37 cellular contexts compared by ENCODE assay signal in the genomic region with DNA sequence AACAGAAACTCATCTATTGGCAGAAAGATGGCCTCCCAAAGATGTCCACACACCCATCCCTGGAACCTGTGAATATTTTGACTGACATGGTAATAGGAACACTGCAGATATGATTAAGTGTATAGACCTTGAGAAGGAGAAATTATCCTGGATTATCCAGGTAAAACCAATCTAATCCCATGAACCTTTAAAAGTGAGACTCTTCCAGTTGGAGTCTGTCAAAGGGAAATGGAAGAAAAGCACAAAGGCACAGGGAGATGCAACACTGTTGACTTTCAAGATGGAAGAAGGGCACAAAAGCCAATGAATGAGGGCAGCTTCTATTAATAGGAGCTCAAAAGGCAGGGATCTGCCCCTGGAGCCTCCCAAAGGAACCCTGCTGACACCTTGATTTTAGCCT.
"Had no signal": no experiment of that assay in that cellular context is flagged by ENCODE, and none has a peak within 500 bp of the region (broad histone marks: within the 10 kb centered on the region; RNA-seq: fewer than 3 reads in every experiment).

No MANE protein-coding gene starts in this region.

- DNase-seq: activated CD4-positive, alpha-beta memory T cell treated with anti-CD3 and anti-CD28 coated beads, Interleukin-2, amount 10 ng/mL, durations not matched to agents 7 days and 5 days; activated CD4-positive, alpha-beta T cell treated with anti-CD3 and anti-CD28 coated beads for 1 hour; activated CD4-positive, alpha-beta T cell treated with anti-CD3 and anti-CD28 coated beads for 36 hours; activated CD4-positive, alpha-beta T cell treated with anti-CD3 and anti-CD28 coated beads for 48 hours; activated CD4-positive, alpha-beta T cell treated with anti-CD3 and anti-CD28 coated beads, Interleukin-2, amount 10 ng/mL, durations not matched to agents 7 days and 5 days; activated CD4-positive, alpha-beta T cell treated with anti-CD3 and anti-CD28 coated beads, Interleukin-2, amount 50 U/mL, for 48 hours; activated CD4-positive, CD25-positive, alpha-beta regulatory T cell; activated CD8-positive, alpha-beta memory T cell treated with anti-CD3 and anti-CD28 coated beads for 24 hours; activated CD8-positive, alpha-beta memory T cell treated with anti-CD3 and anti-CD28 coated beads, Interleukin-2, amount 10 ng/mL, durations not matched to agents 7 days and 5 days; activated CD8-positive, alpha-beta memory T cell treated with anti-CD3 and anti-CD28 coated beads, Interleukin-2, amount 50 U/mL, for 48 hours; activated CD8-positive, alpha-beta T cell treated with anti-CD3 and anti-CD28 coated beads, Interleukin-2, amount 10 ng/mL, durations not matched to agents 7 days and 5 days; activated effector memory CD4-positive, alpha-beta T cell treated with Interleukin-2 at 50 U/mL for 16 hours; activated gamma-delta T cell; activated naive CD4-positive, alpha-beta T cell treated with anti-CD3 and anti-CD28 coated beads, Interleukin-2, amount 10 ng/mL, durations not matched to agents 7 days and 5 days; activated naive CD4-positive, alpha-beta T cell treated with Interleukin-2 at 50 U/mL for 16 hours; activated naive CD8-positive, alpha-beta T cell treated with anti-CD3 and anti-CD28 coated beads, Interleukin-2, amount 10 ng/mL, durations not matched to agents 7 days and 5 days; activated naive CD8-positive, alpha-beta T cell treated with anti-CD3 and anti-CD28 coated beads, Interleukin-2, amount 50 U/mL, for 24 hours; activated T-cell treated with anti-CD3 and anti-CD28 coated beads, Interleukin-2, amount 50 U/mL, for 24 hours; activated T-cell treated with anti-CD3 and anti-CD28 coated beads, Interleukin-2, amount 50 U/mL, for 48 hours; amygdala; anterior cingulate cortex; body of pancreas; brain microvascular endothelial cell; central memory CD4-positive, alpha-beta T cell; T-helper 2 cell; T-helper 9 cell; WERI-Rb-1 had no signal

- H3K4me3 Mint-ChIP-seq: activated CD4-positive, alpha-beta memory T cell treated with anti-CD3 and anti-CD28 coated beads, Interleukin-2, amount 10 ng/mL, durations not matched to agents 7 days and 5 days; activated CD4-positive, alpha-beta T cell treated with anti-CD3 and anti-CD28 coated beads for 36 hours; activated CD4-positive, alpha-beta T cell treated with anti-CD3 and anti-CD28 coated beads, Interleukin-2, amount 10 ng/mL, durations not matched to agents 7 days and 5 days; activated CD8-positive, alpha-beta memory T cell treated with anti-CD3 and anti-CD28 coated beads, Interleukin-2, amount 10 ng/mL, durations not matched to agents 7 days and 5 days; activated CD8-positive, alpha-beta T cell treated with anti-CD3 and anti-CD28 coated beads, Interleukin-2, amount 10 ng/mL, durations not matched to agents 7 days and 5 days; activated naive CD4-positive, alpha-beta T cell treated with anti-CD3 and anti-CD28 coated beads, Interleukin-2, amount 10 ng/mL, durations not matched to agents 7 days and 5 days; activated naive CD4-positive, alpha-beta T cell treated with anti-CD3 and anti-CD28 coated beads, Interleukin-2, amount 50 U/mL, for 24 hours; activated naive CD8-positive, alpha-beta T cell; activated naive CD8-positive, alpha-beta T cell treated with anti-CD3 and anti-CD28 coated beads, Interleukin-2, amount 10 ng/mL, durations not matched to agents 7 days and 5 days; activated naive CD8-positive, alpha-beta T cell treated with anti-CD3 and anti-CD28 coated beads, Interleukin-2, amount 50 U/mL, for 24 hours; activated T-cell treated with anti-CD3 and anti-CD28 coated beads, Interleukin-2, amount 50 U/mL, for 24 hours; T-helper 1 cell treated with Interleukin-12 subunit alpha and Interleukin-12 subunit beta and Interleukin-4 antibody, amounts not matched to agents 30 μg/mL and 1 μg/mL, for 36 hours; T-helper 2 cell treated with Interferon-gamma antibody and Interleukin-4, amounts not matched to agents 5 μg/mL and 100 μg/mL, for 36 hours; WTC11 had no signal

- FAIRE-seq: TTC549 had no signal

- H3K36me3 ChIP-seq: ascending aorta, brain microvascular endothelial cell, breast epithelium, WERI-Rb-1 had no signal

- H3K27ac ChIP-seq: ascending aorta, body of pancreas, brain microvascular endothelial cell, breast epithelium, WERI-Rb-1 had no signal

- H3K27ac Mint-ChIP-seq: activated CD4-positive, alpha-beta memory T cell treated with anti-CD3 and anti-CD28 coated beads, Interleukin-2, amount 10 ng/mL, durations not matched to agents 7 days and 5 days; activated CD4-positive, alpha-beta T cell treated with anti-CD3 and anti-CD28 coated beads for 36 hours; activated CD4-positive, alpha-beta T cell treated with anti-CD3 and anti-CD28 coated beads, Interleukin-2, amount 10 ng/mL, durations not matched to agents 7 days and 5 days; activated CD8-positive, alpha-beta memory T cell treated with anti-CD3 and anti-CD28 coated beads, Interleukin-2, amount 10 ng/mL, durations not matched to agents 7 days and 5 days; activated CD8-positive, alpha-beta T cell treated with anti-CD3 and anti-CD28 coated beads, Interleukin-2, amount 10 ng/mL, durations not matched to agents 7 days and 5 days; activated naive CD4-positive, alpha-beta T cell treated with anti-CD3 and anti-CD28 coated beads, Interleukin-2, amount 10 ng/mL, durations not matched to agents 7 days and 5 days; activated naive CD4-positive, alpha-beta T cell treated with anti-CD3 and anti-CD28 coated beads, Interleukin-2, amount 50 U/mL, for 24 hours; activated naive CD8-positive, alpha-beta T cell; activated naive CD8-positive, alpha-beta T cell treated with anti-CD3 and anti-CD28 coated beads, Interleukin-2, amount 10 ng/mL, durations not matched to agents 7 days and 5 days; activated naive CD8-positive, alpha-beta T cell treated with anti-CD3 and anti-CD28 coated beads, Interleukin-2, amount 50 U/mL, for 24 hours; activated T-cell treated with anti-CD3 and anti-CD28 coated beads, Interleukin-2, amount 50 U/mL, for 24 hours; activated T-helper 2 cell treated with anti-CD3 and anti-CD28 coated beads, Interferon-gamma antibody, Interleukin-2, Interleukin-4, amounts not matched to agents 10 μg/mL and 5 μg/mL and 100 μg/mL, durations not matched to agents 14 hours and 24 hours and 36 hours; T-helper 1 cell treated with Interleukin-12 subunit alpha and Interleukin-12 subunit beta and Interleukin-4 antibody, amounts not matched to agents 30 μg/mL and 1 μg/mL, for 36 hours; T-helper 2 cell treated with Interferon-gamma antibody and Interleukin-4, amounts not matched to agents 5 μg/mL and 100 μg/mL, for 36 hours; WTC11 had no signal

- H3K9me3 ChIP-seq: ascending aorta, body of pancreas, breast epithelium had no signal

- H3K4me3 ChIP-seq: ascending aorta, body of pancreas, breast epithelium had no signal

- H3K4me1 Mint-ChIP-seq: activated CD4-positive, alpha-beta memory T cell treated with anti-CD3 and anti-CD28 coated beads, Interleukin-2, amount 10 ng/mL, durations not matched to agents 7 days and 5 days; activated CD4-positive, alpha-beta T cell treated with anti-CD3 and anti-CD28 coated beads for 36 hours; activated CD4-positive, alpha-beta T cell treated with anti-CD3 and anti-CD28 coated beads, Interleukin-2, amount 10 ng/mL, durations not matched to agents 7 days and 5 days; activated CD8-positive, alpha-beta memory T cell treated with anti-CD3 and anti-CD28 coated beads, Interleukin-2, amount 10 ng/mL, durations not matched to agents 7 days and 5 days; activated naive CD4-positive, alpha-beta T cell treated with anti-CD3 and anti-CD28 coated beads, Interleukin-2, amount 10 ng/mL, durations not matched to agents 7 days and 5 days; activated naive CD4-positive, alpha-beta T cell treated with anti-CD3 and anti-CD28 coated beads, Interleukin-2, amount 50 U/mL, for 24 hours; activated naive CD8-positive, alpha-beta T cell treated with anti-CD3 and anti-CD28 coated beads, Interleukin-2, amount 10 ng/mL, durations not matched to agents 7 days and 5 days; activated naive CD8-positive, alpha-beta T cell treated with anti-CD3 and anti-CD28 coated beads, Interleukin-2, amount 50 U/mL, for 24 hours had no signal

- H3K27me3 Mint-ChIP-seq: activated CD4-positive, alpha-beta memory T cell treated with anti-CD3 and anti-CD28 coated beads, Interleukin-2, amount 10 ng/mL, durations not matched to agents 7 days and 5 days; activated naive CD4-positive, alpha-beta T cell treated with anti-CD3 and anti-CD28 coated beads, Interleukin-2, amount 10 ng/mL, durations not matched to agents 7 days and 5 days; activated naive CD4-positive, alpha-beta T cell treated with anti-CD3 and anti-CD28 coated beads, Interleukin-2, amount 50 U/mL, for 24 hours; activated naive CD8-positive, alpha-beta T cell treated with anti-CD3 and anti-CD28 coated beads, Interleukin-2, amount 10 ng/mL, durations not matched to agents 7 days and 5 days had no signal

- H3K4me1 ChIP-seq: body of pancreas, breast epithelium had no signal

- H3K9me3 Mint-ChIP-seq: activated CD4-positive, alpha-beta T cell treated with anti-CD3 and anti-CD28 coated beads, Interleukin-2, amount 10 ng/mL, durations not matched to agents 7 days and 5 days; activated naive CD4-positive, alpha-beta T cell treated with anti-CD3 and anti-CD28 coated beads, Interleukin-2, amount 10 ng/mL, durations not matched to agents 7 days and 5 days; activated naive CD4-positive, alpha-beta T cell treated with anti-CD3 and anti-CD28 coated beads, Interleukin-2, amount 50 U/mL, for 24 hours; activated naive CD8-positive, alpha-beta T cell treated with anti-CD3 and anti-CD28 coated beads, Interleukin-2, amount 10 ng/mL, durations not matched to agents 7 days and 5 days; activated naive CD8-positive, alpha-beta T cell treated with anti-CD3 and anti-CD28 coated beads, Interleukin-2, amount 50 U/mL, for 24 hours; activated T-cell treated with anti-CD3 and anti-CD28 coated beads, Interleukin-2, amount 50 U/mL, for 24 hours; activated T-helper 2 cell treated with anti-CD3 and anti-CD28 coated beads, Interferon-gamma antibody, Interleukin-2, Interleukin-4, amounts not matched to agents 10 μg/mL and 5 μg/mL and 100 μg/mL, durations not matched to agents 14 hours and 24 hours and 36 hours; T-helper 1 cell treated with Interleukin-12 subunit alpha and Interleukin-12 subunit beta and Interleukin-4 antibody, amounts not matched to agents 30 μg/mL and 1 μg/mL, for 36 hours; T-helper 2 cell treated with Interferon-gamma antibody and Interleukin-4, amounts not matched to agents 5 μg/mL and 100 μg/mL, for 36 hours had no signal

- H3K27me3 ChIP-seq: ascending aorta, body of pancreas, brain microvascular endothelial cell had no signal

- ATAC-seq: activated CD4-positive, alpha-beta T cell treated with anti-CD3 and anti-CD28 coated beads for 36 hours; activated CD4-positive, CD25-positive, alpha-beta regulatory T cell treated with anti-CD3 and anti-CD28 coated beads, Interleukin-2, amount 50 U/mL, for 24 hours; activated CD8-positive, alpha-beta memory T cell treated with anti-CD3 and anti-CD28 coated beads, Interleukin-2, amount 10 ng/mL, durations not matched to agents 7 days and 5 days; activated CD8-positive, alpha-beta T cell treated with anti-CD3 and anti-CD28 coated beads, Interleukin-2, amount 10 ng/mL, durations not matched to agents 7 days and 5 days; activated naive CD8-positive, alpha-beta T cell treated with anti-CD3 and anti-CD28 coated beads, Interleukin-2, amount 50 U/mL, for 24 hours; body of pancreas; WTC11 had no signal

- H3K36me3 Mint-ChIP-seq: activated CD8-positive, alpha-beta memory T cell treated with anti-CD3 and anti-CD28 coated beads, Interleukin-2, amount 10 ng/mL, durations not matched to agents 7 days and 5 days; activated naive CD4-positive, alpha-beta T cell treated with anti-CD3 and anti-CD28 coated beads, Interleukin-2, amount 10 ng/mL, durations not matched to agents 7 days and 5 days; activated naive CD4-positive, alpha-beta T cell treated with anti-CD3 and anti-CD28 coated beads, Interleukin-2, amount 50 U/mL, for 24 hours; activated naive CD8-positive, alpha-beta T cell; activated naive CD8-positive, alpha-beta T cell treated with anti-CD3 and anti-CD28 coated beads, Interleukin-2, amount 10 ng/mL, durations not matched to agents 7 days and 5 days; WTC11 had no signal
